In genomic region chr2:230814616-230815015, GRCh38 we compare ENCODE assay signal across 10 cellular contexts. TPM values are rescaled to one million over a fixed set of nuclear protein-coding genes. Genes with fewer than 3 reads are reported as not detected.
DNase-seq lines count a peak whose midpoint lies in the region; ATAC-seq and TF ChIP-seq lines count a peak whose summit lies in the region.
"Had no signal": no experiment of that assay in that cellular context is flagged by ENCODE, and none has a peak within 500 bp of the region (broad histone marks: within the 10 kb centered on the region; RNA-seq: fewer than 3 reads in every experiment).

No MANE protein-coding gene starts in this region.

- H2AFZ ChIP-seq in PC-9: no peak overlapping the region

- H3K79me2 ChIP-seq in PC-9 (ENCODE audit: low read depth): no peaks in the 10 kb centered on the region

- H3K4me1 ChIP-seq in PC-9 (replicated peaks; ENCODE audit: insufficient read depth) (no peaks in the 10 kb centered on the region), Peyer's patch (no peaks in the 10 kb centered on the region)
- H3K4me1 ChIP-seq: spleen had no signal

- H3K27ac ChIP-seq in PC-9: no peak overlapping the region
- no peak overlapping the region for H3K27ac ChIP-seq in Peyer's patch
- H3K27ac ChIP-seq: epithelial cell of prostate, spleen had no signal

- H3F3A ChIP-seq in PC-9 (ENCODE audit: insufficient read depth, low read depth): peaks cover 18% of the 10 kb centered on the region; the same call in 1 of the 2 replicates

- CTCF ChIA-PET in GM10248 (lab: Yijun Ruan, JAX) (interaction anchor here (0.9 to 3.4 kb wide), 7 partner anchors 8 to 747 kb away, joined by 3 to 20 read pairs (median 3); no protein-coding TSS in a partner anchor), PC-9 (lab: Charles Lee) (no interaction called here)

- no peaks in the 10 kb centered on the region for H3K9me2 ChIP-seq in PC-9 (ENCODE audit: insufficient read depth)

- POLR2A ChIA-PET in GM10248 (lab: Yijun Ruan, JAX): no interaction called here
- POLR2A ChIA-PET in PC-9 (lab: Charles Lee; ENCODE audit: unreplicated experiment): no interaction called here

- intact Hi-C loops in PC-9 (cut with micrococcal nuclease; ENCODE audit: unreplicated experiment): loop anchor here (5.0 to 10.0 kb wide), 4 partner anchors 102 to 1010 kb away; partner anchors contain the start of genes CAB39 and SLC16A14

- ATAC-seq in HG03460 (IDR thresholded peaks at IDR 0.05; ENCODE audit: unreplicated experiment): no peak

- H4K20me1 ChIP-seq in PC-9 (ENCODE audit: insufficient read depth): no peaks in the 10 kb centered on the region; the same call in none of the 2 replicates

- TF ChIP-seq POLR2A in Peyer's patch (IDR thresholded peaks at IDR 0.05): no peak

- DNase-seq in A172 (ENCODE audit: low spot score) (peak; percentile 6), GM10248 (ENCODE audit: extremely low spot score) (peak; percentile 42), PC-9 (no peak), fibroblast of mammary gland (ENCODE audit: low read depth) (peak; percentile 36), NCI-H1092 treated with DMSO at 0.1 percent for 48 hours (lab: John Stamatoyannopoulos, UW) (no peak), Peyer's patch (no peak), NCI-H1694 treated with DMSO at 0.1 percent for 48 hours (lab: John Stamatoyannopoulos, UW) (no peak)
- DNase-seq: spleen had no signal

- H3K27me3 ChIP-seq in PC-9 (ENCODE audit: insufficient read depth, low read depth) (no peaks in the 10 kb centered on the region), Peyer's patch (no peaks in the 10 kb centered on the region)
- H3K27me3 ChIP-seq: spleen had no signal

- TF ChIP-seq CTCF in GM10248 (IDR thresholded peaks at IDR 0.05; ENCODE audit: control extremely low read depth, extremely low read depth, low read depth, missing control alignments): peak; percentile 28
- peak; percentile 59 for TF ChIP-seq CTCF in PC-9 (conservative IDR thresholded peaks at IDR 0.05)
- peak; percentile 51 for TF ChIP-seq CTCF in fibroblast of mammary gland (conservative IDR thresholded peaks at IDR 0.05; ENCODE audit: control insufficient read depth, insufficient read depth, low read depth, low read length)
- peak in 2 of 6 experiments; percentile 18 to 24 for TF ChIP-seq CTCF in Peyer's patch (IDR thresholded peaks at IDR 0.05)

- H3K4me3 ChIP-seq in PC-9 (no peak overlapping the region), fibroblast of mammary gland (ENCODE audit: control insufficient read depth, low read depth, low read length) (no peak overlapping the region), Peyer's patch (no peak overlapping the region)
- H3K4me3 ChIP-seq: spleen had no signal

- H3K9me3 ChIP-seq in PC-9 (ENCODE audit: insufficient read depth, low read depth) (no peaks in the 10 kb centered on the region), Peyer's patch (no peaks in the 10 kb centered on the region)
- H3K9me3 ChIP-seq: spleen had no signal

- no TSS peak for BruUV-seq in PC-9 (replicated peaks; lab: Mats Ljungman, UMichigan)

- H3K36me3 ChIP-seq in PC-9 (ENCODE audit: low read depth): peaks cover 27% of the 10 kb centered on the region; the same call in 1 of the 2 replicates
- H3K36me3 ChIP-seq in Peyer's patch: peaks cover 0 to 85% (median 0%) of the 10 kb centered on the region in 3 donors

- H3K4me2 ChIP-seq in PC-9: no peak overlapping the region

RNA-seq across cellular contexts. Expression of gene ITM2C, which starts 50.1 kb away (rescaled TPM):
- 52.0 and 53.4 TPM in 2 replicates for total RNA-seq in A172 (2014; rRNA removed; shearing (Covaris generic))
- total RNA-seq in PC-9 (2021) (76.0 and 96.4 TPM in 2 replicates), Peyer's patch (100 to 1,000 TPM in 3 of 4 donors, 10 to 100 TPM in 1; 69.3 to 710 (median 610) TPM)

Comparison
In these comparisons a context has a peak if more than half of its experiments do, and no peak if none do; other contexts are left out.
1. DNase-seq: peak in A172 (single experiment), GM10248 (single experiment) and fibroblast of mammary gland (single experiment); none in PC-9 (0 of 2), NCI-H1092 treated with DMSO at 0.1 percent for 48 hours (single experiment), Peyer's patch (0 of 3) and NCI-H1694 treated with DMSO at 0.1 percent for 48 hours (single experiment).